Comparison of ENCODE assay signal across 8 cellular contexts in genomic region chr12:96236221-96236822, GRCh38. TPM values are rescaled to one million over a fixed set of nuclear protein-coding genes. Genes with fewer than 3 reads are reported as not detected.
DNase-seq lines count a peak whose midpoint lies in the region; ATAC-seq and TF ChIP-seq lines count a peak whose summit lies in the region.

No MANE protein-coding gene starts in this region.

- TF ChIP-seq CTCF in breast epithelium (IDR thresholded peaks at IDR 0.05) (no peak), vagina (IDR thresholded peaks at IDR 0.05) (no peak)

- H3K9me3 ChIP-seq in breast epithelium = no peaks in the 10 kb centered on the region
- H3K9me3 ChIP-seq in mesodermal cell (ENCODE audit: control insufficient read depth, low read length) = no peaks in the 10 kb centered on the region
- H3K9me3 ChIP-seq in vagina = no peaks in the 10 kb centered on the region

- DNase-seq in stimulated activated naive CD4-positive, alpha-beta T cell (lab: John Stamatoyannopoulos, UW) = peak in 5 of 6 experiments; percentile 23 to 50 (median 48)
- DNase-seq in stimulated activated naive CD4-positive, alpha-beta T cell treated with Interleukin-2 at 50 U/mL for 16 hours (lab: John Stamatoyannopoulos, UW) = no peak
- DNase-seq in breast epithelium (ENCODE audit: low spot score in 2 of 2) = peak in 1 of 2 donors; percentile 85
- no peak for DNase-seq in vagina (ENCODE audit: extremely low spot score in 2 of 2)

- peak overlapping the region; percentile 92 to 95 for H3K27ac ChIP-seq in breast epithelium
- peak overlapping the region; percentile 47 for H3K27ac ChIP-seq in mesodermal cell (ENCODE audit: low read depth, low read length, severe bottlenecking)
- H3K27ac ChIP-seq in vagina = peak overlapping the region; percentile 71

- H3K27me3 ChIP-seq in breast epithelium = no peaks in the 10 kb centered on the region
- no peaks in the 10 kb centered on the region for H3K27me3 ChIP-seq in vagina

- peaks cover 24 to 27% of the 10 kb centered on the region in 2 donors for H3K4me1 ChIP-seq in breast epithelium
- H3K4me1 ChIP-seq in mesodermal cell (ENCODE audit: control insufficient read depth, insufficient read depth, low read length, poor library complexity, severe bottlenecking) = peaks cover 51% of the 10 kb centered on the region
- H3K4me1 ChIP-seq in vagina = peaks cover 77% of the 10 kb centered on the region

- no peaks in the 10 kb centered on the region for H3K36me3 ChIP-seq in breast epithelium
- H3K36me3 ChIP-seq in mesodermal cell (ENCODE audit: control insufficient read depth, insufficient read depth, low read length) = peaks cover 80% of the 10 kb centered on the region
- H3K36me3 ChIP-seq in vagina = no peaks in the 10 kb centered on the region

- no peak for TF ChIP-seq POLR2A in breast epithelium (IDR thresholded peaks at IDR 0.05)
- TF ChIP-seq POLR2A in vagina (IDR thresholded peaks at IDR 0.05) = no peak

- intact Hi-C loops in breast epithelium (cut with DNase I; ENCODE audit: low total_unique reads) = no loop called here
- intact Hi-C loops in vagina (cut with DNase I) = loop anchor here (10.0 kb wide), 1 partner anchor 158 kb away; no protein-coding TSS in a partner anchor

- peak overlapping the region in 1 of 3 donors; percentile 31 for H3K4me3 ChIP-seq in breast epithelium
- H3K4me3 ChIP-seq in mesodermal cell (ENCODE audit: extremely low read depth, insufficient read depth, low read length, poor library complexity, severe bottlenecking) = no peak overlapping the region
- H3K4me3 ChIP-seq in vagina = no peak overlapping the region

- ATAC-seq in GM21360 (IDR thresholded peaks at IDR 0.05; ENCODE audit: unreplicated experiment) = no peak
- ATAC-seq in GM18519 (IDR thresholded peaks at IDR 0.05; ENCODE audit: low FRiP score, unreplicated experiment) = no peak
- ATAC-seq in GM21367 (IDR thresholded peaks at IDR 0.05; ENCODE audit: unreplicated experiment) = no peak

- WGBS in mesodermal cell (ENCODE audit: insufficient coverage in 2 of 2), 2 experiments = 92 to 95% methylated on average over 10 to 11 of the region's 18 CpGs

RNA-seq across cellular contexts. Expression of gene ELK3, which starts 42.1 kb away (rescaled TPM):
- total RNA-seq in breast epithelium (10 to 100 TPM; 13.9 to 28.5 (median 16.5) TPM), vagina (39.5 TPM)
- polyA plus RNA-seq in mesodermal cell (2013, experiment 1 of 2) = 117 TPM
- polyA plus RNA-seq in mesodermal cell (2013, experiment 2 of 2) = 106 TPM

Comparison
In these comparisons a context has a peak if more than half of its experiments do, and no peak if none do; other contexts are left out.
1. DNase-seq: peak in stimulated activated naive CD4-positive, alpha-beta T cell (5 of 6); none in stimulated activated naive CD4-positive, alpha-beta T cell treated with Interleukin-2 at 50 U/mL for 16 hours (single experiment) and vagina (0 of 2).
2. Peak in every context shown above with its lines, with median percentiles within 50 percentile points of each other: H3K27ac ChIP-seq.